In the genomic region with DNA sequence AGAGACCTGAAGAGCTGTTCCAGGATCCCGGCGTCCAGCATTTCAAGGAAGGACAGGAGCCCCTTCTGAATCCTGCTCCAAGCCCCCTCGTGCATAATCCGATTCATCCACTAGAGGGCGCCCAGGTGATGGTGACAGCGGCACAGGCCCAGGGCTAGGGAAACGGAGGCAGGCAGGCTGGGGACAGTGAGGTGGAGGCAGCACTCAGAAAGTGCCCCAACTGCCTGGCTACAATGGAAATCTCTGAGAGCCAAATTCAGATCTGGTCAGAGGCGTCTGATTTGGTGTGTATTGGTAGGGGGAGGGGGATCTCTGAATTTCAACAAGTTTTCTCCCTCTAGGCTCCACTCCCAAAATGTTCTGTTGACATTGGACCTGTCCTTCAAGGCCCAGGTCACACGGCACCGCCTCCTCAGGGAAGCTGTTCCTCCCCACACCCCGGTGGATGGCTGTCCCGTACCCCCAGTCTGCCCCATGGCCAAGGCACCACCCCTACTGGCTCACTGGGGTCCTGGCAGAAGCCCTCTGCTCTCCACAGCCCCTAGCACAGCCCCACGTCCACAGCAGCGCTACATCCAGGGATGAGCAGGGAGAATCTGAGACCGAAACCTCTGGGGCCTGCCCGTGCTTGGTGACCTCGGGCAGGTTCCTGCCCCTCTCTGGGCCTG, we compare ENCODE assay signal across 8 cellular contexts.
DNase-seq lines count a peak whose midpoint lies in the region; ATAC-seq and FAIRE-seq lines count a peak whose summit lies in the region.

No MANE protein-coding gene starts in this region.

- FAIRE-seq in small intestine (lab: Jason Lieb, UNC), result no peak

- peaks cover 0 to 9% of the 10 kb centered on the region in 2 donors for H3K4me1 ChIP-seq in small intestine (ENCODE audit: control insufficient read depth in 2 of 2, insufficient read depth in 1 of 2, low read depth in 1 of 2, low read length in 1 of 2)

- ATAC-seq in HG03469 (IDR thresholded peaks at IDR 0.05; ENCODE audit: unreplicated experiment) (no peak), GM19035 (IDR thresholded peaks at IDR 0.05; ENCODE audit: unreplicated experiment) (no peak)

- no peak overlapping the region for H3K4me3 ChIP-seq in small intestine (ENCODE audit: low read depth in 1 of 2, low read length in 2 of 2)

- DNase-seq in Caki2 (ENCODE audit: low read depth) (peak; percentile 48), HuH-7 (ENCODE audit: low spot score) (peak; percentile 91), T-helper 1 cell (peak; percentile 26 to 53 (median 41)), anterior cingulate cortex (lab: John Stamatoyannopoulos, UW) (peak in 47 of 58 donors; percentile 7 to 77 (median 31)), hepatic stellate cell (ENCODE audit: low spot score) (peak; percentile 82), small intestine (peak; percentile 46)

- no peak overlapping the region for H3K27ac ChIP-seq in small intestine (ENCODE audit: low read depth in 1 of 2, low read length in 1 of 2)

- no peaks in the 10 kb centered on the region for H3K9me3 ChIP-seq in small intestine (ENCODE audit: control insufficient read depth, low read depth)

- H3K36me3 ChIP-seq in small intestine (ENCODE audit: control insufficient read depth in 2 of 2, insufficient read depth in 2 of 2, low read length in 2 of 2), result peaks cover 3 to 5% of the 10 kb centered on the region in 2 donors

- in situ Hi-C loops in Caki2 (cut with HindIII; ENCODE audit: low pct_unique_long_range_greater_than_20kb, low sequenced_read_pairs), result no loop called here

- 48% methylated on average over 17 of the region's 17 CpGs for WGBS in small intestine, 3 donors

- H3K27me3 ChIP-seq in small intestine (ENCODE audit: control insufficient read depth in 2 of 2, insufficient read depth in 2 of 2, low read length in 2 of 2), result no peaks in the 10 kb centered on the region

Comparison
In these comparisons a context has a peak if more than half of its experiments do, and no peak if none do; other contexts are left out.
1. DNase-seq: peak in every context shown above with its lines; median percentile 91 in HuH-7; 82 in hepatic stellate cell; 48 in Caki2; 46 in small intestine; 41 in T-helper 1 cell; 31 in anterior cingulate cortex.